In the genomic region with DNA sequence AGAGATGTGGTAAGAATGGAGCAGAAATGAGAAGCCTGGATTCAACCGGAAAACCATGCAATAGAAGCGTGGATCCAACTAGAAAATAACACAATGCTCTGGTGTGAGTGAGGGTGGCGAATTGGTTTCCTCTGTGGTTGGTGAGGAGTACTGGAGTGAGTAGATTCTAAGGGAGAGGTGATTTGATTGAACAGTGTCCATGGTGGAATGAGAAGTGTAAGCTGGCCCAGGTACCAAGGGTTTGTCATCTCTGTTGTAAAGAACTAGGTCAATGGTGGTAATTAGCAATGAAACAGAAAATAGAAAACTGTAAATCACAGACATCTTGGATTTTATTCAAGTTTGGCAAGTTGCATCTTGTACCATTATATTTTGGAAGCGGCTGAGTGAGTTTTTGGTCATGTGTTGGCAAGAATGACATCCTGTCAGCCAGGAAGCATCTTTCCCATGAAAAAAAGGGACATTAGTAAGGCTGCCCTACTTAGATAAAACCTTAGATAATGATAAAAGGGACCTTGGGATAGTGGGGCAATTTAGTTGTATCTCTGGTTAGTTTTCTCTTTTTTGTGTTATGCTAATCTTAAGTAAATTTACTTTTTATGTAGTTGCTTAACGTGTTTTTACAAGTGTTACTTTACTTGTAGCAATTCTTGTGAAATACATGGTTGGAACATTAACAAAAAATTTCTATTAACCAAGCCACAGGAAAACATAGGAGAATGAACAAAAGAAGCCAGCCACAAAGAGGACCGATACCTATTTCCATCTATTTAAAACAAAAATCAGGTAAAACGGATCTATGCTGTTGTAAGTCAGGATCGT, we compare ENCODE assay signal across 1 cellular context.
A peak's percentile ranks its signal among the peaks of the same experiment; 100 is the strongest.
TF ChIP-seq lines count a peak whose summit lies in the region.

No MANE protein-coding gene starts in this region.

TF ChIP-seq in HepG2, 621 proteins besides CTCF, POLR2A, EP300 and RAD21 (continued from another document and continues in another):
- TF ChIP-seq ZGPAT (CRISPR knock-in tag; IDR thresholded peaks at IDR 0.05) (peak; percentile 85), HNF4G (IDR thresholded peaks at IDR 0.05; ENCODE audit: borderline replicate concordance, low read depth, low read length) (no peak; the same call in 1 of the 2 replicates), HNF4G (CRISPR knock-in tag; IDR thresholded peaks at IDR 0.05; ENCODE audit: borderline replicate concordance, low read depth) (no peak), TBL1XR1 (IDR thresholded peaks at IDR 0.05; ENCODE audit: borderline replicate concordance, low read length, partially characterized antibody) (no peak), MXD4 (CRISPR knock-in tag; IDR thresholded peaks at IDR 0.05) (no peak), SMC3 (IDR thresholded peaks at IDR 0.05; ENCODE audit: low read length) (no peak), HDAC1 (CRISPR knock-in tag; IDR thresholded peaks at IDR 0.05) (peak; percentile 67; the same call in 1 of the 2 replicates), KLF9 (CRISPR knock-in tag; IDR thresholded peaks at IDR 0.05; ENCODE audit: low read depth) (no peak), SP140L (CRISPR knock-in tag; IDR thresholded peaks at IDR 0.05; ENCODE audit: borderline replicate concordance) (peak; percentile 37; the same call in 1 of the 2 replicates), ZNF10 (CRISPR knock-in tag; IDR thresholded peaks at IDR 0.05; ENCODE audit: borderline replicate concordance, low read depth) (no peak), SUZ12 (IDR thresholded peaks at IDR 0.05; ENCODE audit: low read depth, low read length) (no peak), ZNF232 (CRISPR knock-in tag; IDR thresholded peaks at IDR 0.05; ENCODE audit: borderline replicate concordance) (no peak), ZNF225 (CRISPR knock-in tag; IDR thresholded peaks at IDR 0.05) (no peak), MYC (CRISPR knock-in tag; IDR thresholded peaks at IDR 0.05; ENCODE audit: borderline replicate concordance) (no peak), REXO4 (CRISPR knock-in tag; IDR thresholded peaks at IDR 0.05; ENCODE audit: borderline replicate concordance) (no peak), ZNF607 (CRISPR knock-in tag; IDR thresholded peaks at IDR 0.05; ENCODE audit: borderline replicate concordance) (no peak), SMARCE1 (IDR thresholded peaks at IDR 0.05; ENCODE audit: borderline replicate concordance) (no peak), DBP (CRISPR knock-in tag; IDR thresholded peaks at IDR 0.05; ENCODE audit: not compliant biosample characterization) (no peak), NFKB2 (CRISPR knock-in tag; IDR thresholded peaks at IDR 0.05; ENCODE audit: borderline replicate concordance) (no peak), ZNF790 (CRISPR knock-in tag; IDR thresholded peaks at IDR 0.05; ENCODE audit: borderline replicate concordance) (no peak), FOXK1 (CRISPR knock-in tag; IDR thresholded peaks at IDR 0.05; ENCODE audit: borderline replicate concordance, low read depth) (0 out of 2 replicates have a peak, but pooled peaks have one; percentile 25), RARG (CRISPR knock-in tag; IDR thresholded peaks at IDR 0.05; ENCODE audit: low read depth) (no peak), HINFP (CRISPR knock-in tag; IDR thresholded peaks at IDR 0.05; ENCODE audit: low read depth) (no peak), ATF7 (IDR thresholded peaks at IDR 0.05) (no peak), ATF7 (CRISPR knock-in tag; IDR thresholded peaks at IDR 0.05) (no peak), ZNF749 (CRISPR knock-in tag; IDR thresholded peaks at IDR 0.05; ENCODE audit: borderline replicate concordance) (no peak), ZFP82 (CRISPR knock-in tag; IDR thresholded peaks at IDR 0.05; ENCODE audit: borderline replicate concordance) (no peak), ZNF24 (IDR thresholded peaks at IDR 0.05) (no peak), KLF12 (CRISPR knock-in tag; IDR thresholded peaks at IDR 0.05; ENCODE audit: borderline replicate concordance) (0 out of 2 replicates have a peak, but pooled peaks have one; percentile 40), ZNF263 (CRISPR knock-in tag; IDR thresholded peaks at IDR 0.05) (no peak), ZNF615 (CRISPR knock-in tag; IDR thresholded peaks at IDR 0.05; ENCODE audit: borderline replicate concordance) (no peak; the same call in 1 of the 2 replicates)
- TF ChIP-seq, protein P1, sequence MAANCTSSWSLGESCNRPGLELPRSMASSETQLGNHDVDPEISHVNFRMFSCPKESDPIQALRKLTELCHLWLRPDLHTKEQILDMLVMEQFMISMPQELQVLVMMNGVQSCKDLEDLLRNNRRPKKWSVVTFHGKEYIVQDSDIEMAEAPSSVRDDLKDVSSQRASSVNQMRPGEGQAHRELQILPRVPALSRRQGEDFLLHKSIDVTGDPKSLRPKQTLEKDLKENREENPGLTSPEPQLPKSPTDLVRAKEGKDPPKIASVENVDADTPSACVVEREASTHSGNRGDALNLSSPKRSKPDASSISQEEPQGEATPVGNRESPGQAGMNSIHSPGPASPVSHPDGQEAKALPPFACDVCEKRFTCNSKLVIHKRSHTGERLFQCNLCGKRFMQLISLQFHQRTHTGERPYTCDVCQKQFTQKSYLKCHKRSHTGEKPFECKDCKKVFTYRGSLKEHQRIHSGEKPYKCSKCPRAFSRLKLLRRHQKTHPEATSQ (CRISPR knock-in tag; IDR thresholded peaks at IDR 0.05; ENCODE audit: borderline replicate concordance) = no peak
- TF ChIP-seq, protein P2, sequence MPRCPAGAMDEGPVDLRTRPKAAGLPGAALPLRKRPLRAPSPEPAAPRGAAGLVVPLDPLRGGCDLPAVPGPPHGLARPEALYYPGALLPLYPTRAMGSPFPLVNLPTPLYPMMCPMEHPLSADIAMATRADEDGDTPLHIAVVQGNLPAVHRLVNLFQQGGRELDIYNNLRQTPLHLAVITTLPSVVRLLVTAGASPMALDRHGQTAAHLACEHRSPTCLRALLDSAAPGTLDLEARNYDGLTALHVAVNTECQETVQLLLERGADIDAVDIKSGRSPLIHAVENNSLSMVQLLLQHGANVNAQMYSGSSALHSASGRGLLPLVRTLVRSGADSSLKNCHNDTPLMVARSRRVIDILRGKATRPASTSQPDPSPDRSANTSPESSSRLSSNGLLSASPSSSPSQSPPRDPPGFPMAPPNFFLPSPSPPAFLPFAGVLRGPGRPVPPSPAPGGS (CRISPR knock-in tag; IDR thresholded peaks at IDR 0.05) = no peak
- TF ChIP-seq, protein P3, sequence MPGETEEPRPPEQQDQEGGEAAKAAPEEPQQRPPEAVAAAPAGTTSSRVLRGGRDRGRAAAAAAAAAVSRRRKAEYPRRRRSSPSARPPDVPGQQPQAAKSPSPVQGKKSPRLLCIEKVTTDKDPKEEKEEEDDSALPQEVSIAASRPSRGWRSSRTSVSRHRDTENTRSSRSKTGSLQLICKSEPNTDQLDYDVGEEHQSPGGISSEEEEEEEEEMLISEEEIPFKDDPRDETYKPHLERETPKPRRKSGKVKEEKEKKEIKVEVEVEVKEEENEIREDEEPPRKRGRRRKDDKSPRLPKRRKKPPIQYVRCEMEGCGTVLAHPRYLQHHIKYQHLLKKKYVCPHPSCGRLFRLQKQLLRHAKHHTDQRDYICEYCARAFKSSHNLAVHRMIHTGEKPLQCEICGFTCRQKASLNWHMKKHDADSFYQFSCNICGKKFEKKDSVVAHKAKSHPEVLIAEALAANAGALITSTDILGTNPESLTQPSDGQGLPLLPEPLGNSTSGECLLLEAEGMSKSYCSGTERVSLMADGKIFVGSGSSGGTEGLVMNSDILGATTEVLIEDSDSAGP (CRISPR knock-in tag; IDR thresholded peaks at IDR 0.05; ENCODE audit: borderline replicate concordance) = no peak
- TF ChIP-seq, protein P4, sequence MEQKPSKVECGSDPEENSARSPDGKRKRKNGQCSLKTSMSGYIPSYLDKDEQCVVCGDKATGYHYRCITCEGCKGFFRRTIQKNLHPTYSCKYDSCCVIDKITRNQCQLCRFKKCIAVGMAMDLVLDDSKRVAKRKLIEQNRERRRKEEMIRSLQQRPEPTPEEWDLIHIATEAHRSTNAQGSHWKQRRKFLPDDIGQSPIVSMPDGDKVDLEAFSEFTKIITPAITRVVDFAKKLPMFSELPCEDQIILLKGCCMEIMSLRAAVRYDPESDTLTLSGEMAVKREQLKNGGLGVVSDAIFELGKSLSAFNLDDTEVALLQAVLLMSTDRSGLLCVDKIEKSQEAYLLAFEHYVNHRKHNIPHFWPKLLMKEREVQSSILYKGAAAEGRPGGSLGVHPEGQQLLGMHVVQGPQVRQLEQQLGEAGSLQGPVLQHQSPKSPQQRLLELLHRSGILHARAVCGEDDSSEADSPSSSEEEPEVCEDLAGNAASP (CRISPR knock-in tag; IDR thresholded peaks at IDR 0.05; ENCODE audit: borderline replicate concordance) = peak; percentile 52; the same call in 1 of the 2 replicates
- TF ChIP-seq, protein P5, sequence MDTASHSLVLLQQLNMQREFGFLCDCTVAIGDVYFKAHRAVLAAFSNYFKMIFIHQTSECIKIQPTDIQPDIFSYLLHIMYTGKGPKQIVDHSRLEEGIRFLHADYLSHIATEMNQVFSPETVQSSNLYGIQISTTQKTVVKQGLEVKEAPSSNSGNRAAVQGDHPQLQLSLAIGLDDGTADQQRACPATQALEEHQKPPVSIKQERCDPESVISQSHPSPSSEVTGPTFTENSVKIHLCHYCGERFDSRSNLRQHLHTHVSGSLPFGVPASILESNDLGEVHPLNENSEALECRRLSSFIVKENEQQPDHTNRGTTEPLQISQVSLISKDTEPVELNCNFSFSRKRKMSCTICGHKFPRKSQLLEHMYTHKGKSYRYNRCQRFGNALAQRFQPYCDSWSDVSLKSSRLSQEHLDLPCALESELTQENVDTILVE (CRISPR knock-in tag; IDR thresholded peaks at IDR 0.05) = peak; percentile 87
- TF ChIP-seq, protein P6, sequence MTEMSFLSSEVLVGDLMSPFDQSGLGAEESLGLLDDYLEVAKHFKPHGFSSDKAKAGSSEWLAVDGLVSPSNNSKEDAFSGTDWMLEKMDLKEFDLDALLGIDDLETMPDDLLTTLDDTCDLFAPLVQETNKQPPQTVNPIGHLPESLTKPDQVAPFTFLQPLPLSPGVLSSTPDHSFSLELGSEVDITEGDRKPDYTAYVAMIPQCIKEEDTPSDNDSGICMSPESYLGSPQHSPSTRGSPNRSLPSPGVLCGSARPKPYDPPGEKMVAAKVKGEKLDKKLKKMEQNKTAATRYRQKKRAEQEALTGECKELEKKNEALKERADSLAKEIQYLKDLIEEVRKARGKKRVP (CRISPR knock-in tag; IDR thresholded peaks at IDR 0.05) = no peak; a peak in 1 of 4 replicates
- TF ChIP-seq, protein P7, sequence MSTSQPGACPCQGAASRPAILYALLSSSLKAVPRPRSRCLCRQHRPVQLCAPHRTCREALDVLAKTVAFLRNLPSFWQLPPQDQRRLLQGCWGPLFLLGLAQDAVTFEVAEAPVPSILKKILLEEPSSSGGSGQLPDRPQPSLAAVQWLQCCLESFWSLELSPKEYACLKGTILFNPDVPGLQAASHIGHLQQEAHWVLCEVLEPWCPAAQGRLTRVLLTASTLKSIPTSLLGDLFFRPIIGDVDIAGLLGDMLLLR (CRISPR knock-in tag; IDR thresholded peaks at IDR 0.05) = no peak
